ENCODE assay signal across 9 cellular contexts in genomic region chr13:42969558-42970172, GRCh38. TPM values are rescaled to one million over a fixed set of nuclear protein-coding genes. Genes with fewer than 3 reads are reported as not detected.
DNase-seq lines count a peak whose midpoint lies in the region; ATAC-seq and TF ChIP-seq lines count a peak whose summit lies in the region.
"Had no signal": no experiment of that assay in that cellular context is flagged by ENCODE, and none has a peak within 500 bp of the region (broad histone marks: within the 10 kb centered on the region; RNA-seq: fewer than 3 reads in every experiment).

No MANE protein-coding gene starts in this region.

- H3K4me3 ChIP-seq in OCI-LY3 (ENCODE audit: low read length) (no peak overlapping the region), fibroblast of lung (replicated peaks in 1 of 4; ENCODE audit: control extremely low read depth in 1 of 4, insufficient read depth in 1 of 4, low read depth in 3 of 4, low read length in 4 of 4) (no peak overlapping the region)

- TF ChIP-seq CTCF in OCI-LY3 (IDR thresholded peaks at IDR 0.05; ENCODE audit: low read depth, low read length) (peak; percentile 96), fibroblast of lung (conservative IDR thresholded peaks at IDR 0.05 in 1 of 2, IDR thresholded peaks at IDR 0.05 in 1 of 2; ENCODE audit: low read depth in 1 of 2, low read length in 2 of 2) (peak; percentile 75 to 77), natural killer cell (IDR thresholded peaks at IDR 0.05) (peak; percentile 95)

- intact Hi-C loops in natural killer cell (cut with micrococcal nuclease): loop anchor here (1.0 to 5.0 kb wide), 3 partner anchors 54 to 903 kb away; partner anchors contain the start of gene DNAJC15

- no peak overlapping the region for H3K27ac Mint-ChIP-seq in activated T-cell treated with anti-CD3 and anti-CD28 coated beads, Interleukin-2, amount 50 U/mL, for 24 hours
- peak overlapping the region; percentile 34 to 75 for H3K27ac Mint-ChIP-seq in natural killer cell
- H3K27ac Mint-ChIP-seq: activated naive CD4-positive, alpha-beta T cell treated with anti-CD3 and anti-CD28 coated beads, Interleukin-2, amount 50 U/mL, for 24 hours had no signal

- H3K79me2 ChIP-seq in OCI-LY3 (ENCODE audit: low read length): no peaks in the 10 kb centered on the region
- no peaks in the 10 kb centered on the region for H3K79me2 ChIP-seq in fibroblast of lung (ENCODE audit: control insufficient read depth, insufficient read depth, low read length)

- H3K27me3 ChIP-seq in OCI-LY3 (ENCODE audit: low read depth, low read length): no peaks in the 10 kb centered on the region
- no peaks in the 10 kb centered on the region for H3K27me3 ChIP-seq in fibroblast of lung (ENCODE audit: control insufficient read depth, insufficient read depth, low read length)

- ATAC-seq in HG02885 (IDR thresholded peaks at IDR 0.05; ENCODE audit: poor library complexity, unreplicated experiment) (peak; percentile 60), natural killer cell (peak; percentile 87 to 93 (median 91)), HG03469 (IDR thresholded peaks at IDR 0.05; ENCODE audit: unreplicated experiment) (no peak)

- no peaks in the 10 kb centered on the region for H3K27me3 Mint-ChIP-seq in activated T-cell treated with anti-CD3 and anti-CD28 coated beads, Interleukin-2, amount 50 U/mL, for 24 hours
- H3K27me3 Mint-ChIP-seq in natural killer cell (ENCODE audit: low read depth in 2 of 2): no peaks in the 10 kb centered on the region
- H3K27me3 Mint-ChIP-seq: activated naive CD4-positive, alpha-beta T cell treated with anti-CD3 and anti-CD28 coated beads, Interleukin-2, amount 50 U/mL, for 24 hours had no signal

- H3K4me2 ChIP-seq in OCI-LY3 (ENCODE audit: low read length) (peak overlapping the region; percentile 38), fibroblast of lung (ENCODE audit: extremely low read depth, insufficient read depth, low read length) (no peak overlapping the region)

- H2AFZ ChIP-seq in OCI-LY3 (ENCODE audit: low read depth, low read length): peak overlapping the region; percentile 70; the same call in 1 of the 2 replicates
- H2AFZ ChIP-seq in fibroblast of lung (ENCODE audit: low read length): no peak overlapping the region

- peaks cover 25% of the 10 kb centered on the region for H3K4me1 Mint-ChIP-seq in activated T-cell treated with anti-CD3 and anti-CD28 coated beads, Interleukin-2, amount 50 U/mL, for 24 hours (ENCODE audit: low read depth)
- peaks cover 21 to 23% of the 10 kb centered on the region in 2 donors for H3K4me1 Mint-ChIP-seq in natural killer cell

- H3K36me3 ChIP-seq in OCI-LY3 (replicated peaks; ENCODE audit: low read depth, low read length): no peaks in the 10 kb centered on the region
- H3K36me3 ChIP-seq in fibroblast of lung (ENCODE audit: control insufficient read depth, insufficient read depth, low read length): no peaks in the 10 kb centered on the region

- H3K27ac ChIP-seq in OCI-LY3 (ENCODE audit: low read length) (no peak overlapping the region), fibroblast of lung (ENCODE audit: insufficient read depth, low read length) (no peak overlapping the region)

- H3K9me3 ChIP-seq in OCI-LY3 (ENCODE audit: insufficient read depth, low read length) (no peaks in the 10 kb centered on the region), fibroblast of lung (ENCODE audit: control insufficient read depth, insufficient read depth, low read depth, low read length) (no peaks in the 10 kb centered on the region)

- H3K9ac ChIP-seq in OCI-LY3 (ENCODE audit: low read length): no peak overlapping the region
- H3K9ac ChIP-seq in fibroblast of lung (ENCODE audit: insufficient read depth, low read length): no peak overlapping the region

- no peak overlapping the region for H3K4me3 Mint-ChIP-seq in activated T-cell treated with anti-CD3 and anti-CD28 coated beads, Interleukin-2, amount 50 U/mL, for 24 hours
- no peak overlapping the region for H3K4me3 Mint-ChIP-seq in natural killer cell
- H3K4me3 Mint-ChIP-seq: activated naive CD4-positive, alpha-beta T cell treated with anti-CD3 and anti-CD28 coated beads, Interleukin-2, amount 50 U/mL, for 24 hours had no signal

- no peaks in the 10 kb centered on the region for H4K20me1 ChIP-seq in OCI-LY3 (ENCODE audit: insufficient read depth, low read length)
- H4K20me1 ChIP-seq in fibroblast of lung (ENCODE audit: control insufficient read depth, extremely low read depth, insufficient read depth, low read length): no peaks in the 10 kb centered on the region

- peak; percentile 77 for DNase-seq in DMS53 (lab: John Stamatoyannopoulos, UW)
- DNase-seq in activated T-cell treated with anti-CD3 and anti-CD28 coated beads, Interleukin-2, amount 50 U/mL, for 24 hours: peak; percentile 84
- peak; percentile 39 to 80 for DNase-seq in fibroblast of lung (ENCODE audit: low read depth in 2 of 2)
- peak; percentile 81 for DNase-seq in natural killer cell
- DNase-seq in stimulated activated naive CD4-positive, alpha-beta T cell (lab: John Stamatoyannopoulos, UW): peak; percentile 55 to 81 (median 70)

- peaks cover 38% of the 10 kb centered on the region for H3K36me3 Mint-ChIP-seq in activated T-cell treated with anti-CD3 and anti-CD28 coated beads, Interleukin-2, amount 50 U/mL, for 24 hours (ENCODE audit: low read depth)
- H3K36me3 Mint-ChIP-seq in natural killer cell: no peaks in the 10 kb centered on the region

- H3K4me1 ChIP-seq in OCI-LY3 (ENCODE audit: low read length) (peaks cover 28% of the 10 kb centered on the region), fibroblast of lung (ENCODE audit: control insufficient read depth, extremely low read depth, insufficient read depth, low read length) (peaks cover 2% of the 10 kb centered on the region)

- H3K9me3 Mint-ChIP-seq in activated T-cell treated with anti-CD3 and anti-CD28 coated beads, Interleukin-2, amount 50 U/mL, for 24 hours: no peaks in the 10 kb centered on the region
- H3K9me3 Mint-ChIP-seq in natural killer cell: no peaks in the 10 kb centered on the region
- H3K9me3 Mint-ChIP-seq: activated naive CD4-positive, alpha-beta T cell treated with anti-CD3 and anti-CD28 coated beads, Interleukin-2, amount 50 U/mL, for 24 hours had no signal

RNA-seq across cellular contexts. Expression of gene EPSTI1, which starts 22.4 kb away (rescaled TPM):
- total RNA-seq in fibroblast of lung: 5.6 and 8.2 TPM in 2 replicates
- 4.8 and 10.9 TPM in 2 replicates for polyA plus RNA-seq in fibroblast of lung
- polyA plus RNA-seq in fibroblast of lung (2012): 3.8 and 8.6 TPM in 2 replicates
- polyA minus RNA-seq in fibroblast of lung (ENCODE audit: low replicate concordance): 0.31 and 0.33 TPM in 2 replicates
- 10 to 100 TPM; 23.4 to 57.4 (median 34.4) TPM for total RNA-seq in natural killer cell

RNA-seq across cellular contexts. Expression of gene DNAJC15, which starts 53.7 kb away (rescaled TPM):
- 6.2 and 18.5 TPM in 2 replicates for total RNA-seq in fibroblast of lung
- 33.6 and 34.6 TPM in 2 replicates for polyA plus RNA-seq in fibroblast of lung
- 27.0 and 30.3 TPM in 2 replicates for polyA plus RNA-seq in fibroblast of lung (2012)
- 15.3 and 21.2 TPM in 2 replicates for polyA minus RNA-seq in fibroblast of lung (ENCODE audit: low replicate concordance)
- total RNA-seq in natural killer cell: 1 to 10 TPM; 7.7 to 10.0 (median 8.3) TPM
